In the genomic region with DNA sequence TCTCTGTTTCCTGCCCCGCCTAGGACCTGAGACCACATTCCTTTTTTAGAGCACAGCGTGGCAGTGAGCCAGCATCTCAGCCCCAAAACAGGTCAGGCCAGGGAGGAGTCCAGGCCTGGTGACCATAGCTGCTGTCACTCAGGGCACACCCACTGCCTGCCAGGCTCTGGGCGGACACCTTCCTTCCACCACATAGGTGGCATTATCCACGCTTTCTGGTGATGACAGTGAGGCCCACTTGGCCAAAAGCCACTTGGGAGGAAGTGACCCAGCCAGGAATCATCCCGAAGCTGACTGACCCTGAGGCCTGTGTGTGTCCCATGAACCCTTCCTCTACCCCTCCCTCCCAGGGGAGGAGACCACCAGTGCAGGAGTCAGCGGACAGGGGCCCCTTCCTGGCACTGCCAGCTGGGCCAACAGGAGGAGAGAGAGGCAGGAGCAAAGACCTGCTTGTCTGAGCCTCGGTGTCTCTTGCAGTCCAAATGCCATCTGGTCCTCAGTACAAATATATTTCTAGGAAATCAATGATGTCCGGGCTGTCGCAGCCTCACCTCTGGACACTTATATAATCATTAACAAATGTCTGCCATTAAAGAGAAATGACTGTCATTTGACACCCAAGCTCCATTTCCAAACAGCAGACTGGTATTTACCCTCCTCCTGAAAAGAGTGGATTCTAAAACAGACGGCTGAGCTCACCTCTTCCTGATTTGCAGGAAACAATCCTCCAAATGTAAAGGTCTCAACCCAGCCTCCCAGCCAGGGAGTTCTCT, we compare ENCODE assay signal across 12 cellular contexts.
DNase-seq lines count a peak whose midpoint lies in the region; ATAC-seq, FAIRE-seq and TF ChIP-seq lines count a peak whose summit lies in the region.
"Had no signal": no experiment of that assay in that cellular context is flagged by ENCODE, and none has a peak within 500 bp of the region (broad histone marks: within the 10 kb centered on the region; RNA-seq: fewer than 3 reads in every experiment).

No MANE protein-coding gene starts in this region.

- no peaks in the 10 kb centered on the region for H3K36me3 ChIP-seq in kidney (ENCODE audit: control insufficient read depth in 1 of 2, insufficient read depth in 2 of 2, low read length in 2 of 2)

- ATAC-seq in A549, result peak in 1 of 2 experiments; percentile 49; a peak in 2 of 6 replicates
- ATAC-seq: stimulated activated naive CD8-positive, alpha-beta T cell treated with anti-CD3 and anti-CD28 coated beads, Interleukin-15, Interleukin-2, amounts not matched to agents 100 U/mL and 50 U/mL, for 24 hours; T-helper 17 cell had no signal

- POLR2A ChIA-PET in A549 (lab: Yijun Ruan, JAX), result interaction anchor here (1.5 kb wide), 1 partner anchor 51 kb away, joined by 4 read pairs; no protein-coding TSS in a partner anchor

- intact Hi-C loops in kidney (cut with DNase I) (no loop called here), posterior vena cava (cut with DNase I) (loop anchor here in 1 of 2 donors (5.0 kb wide), 1 partner anchor 1777 kb away; no protein-coding TSS in a partner anchor)

- no peak overlapping the region for H3K4me3 Mint-ChIP-seq in activated T-cell treated with anti-CD3 and anti-CD28 coated beads, Interleukin-2, amount 50 U/mL, for 24 hours
- H3K4me3 Mint-ChIP-seq: T-helper 17 cell had no signal

- H3K27ac ChIP-seq in A549, result no peak overlapping the region
- H3K27ac ChIP-seq in kidney (ENCODE audit: low read depth in 2 of 2, low read length in 2 of 2), result no peak overlapping the region

- WGBS in A549 (ENCODE audit: missing lambda C conversion rate), result 65% methylated on average over 7 of the region's 10 CpGs

- peak overlapping the region; percentile 28; the same call in 1 of the 3 replicates for H3K4me2 ChIP-seq in A549

- no peak for TF ChIP-seq POLR2A in A549 (IDR thresholded peaks at IDR 0.05; ENCODE audit: low read length)

- no peak for DNase-seq in A549 (ENCODE audit: low read depth in 1 of 2, low spot score in 1 of 2)
- DNase-seq in LoVo (ENCODE audit: low spot score), result peak; percentile 90
- DNase-seq in T47D (ENCODE audit: low read depth in 1 of 2, low spot score in 1 of 2), result peak; percentile 62 to 91
- peak; percentile 85 for DNase-seq in kidney
- no peak for DNase-seq in activated T-cell treated with anti-CD3 and anti-CD28 coated beads, Interleukin-2, amount 50 U/mL, for 24 hours
- DNase-seq in GM13976 (ENCODE audit: low spot score), result no peak
- DNase-seq in central memory CD4-positive, alpha-beta T cell, result no peak
- no peak for DNase-seq in posterior vena cava (ENCODE audit: low spot score)
- DNase-seq: NCI-H1436 treated with DMSO at 0.1 percent for 48 hours; stimulated activated naive CD8-positive, alpha-beta T cell treated with anti-CD3 and anti-CD28 coated beads, Interleukin-15, Interleukin-2, amounts not matched to agents 100 U/mL and 50 U/mL, for 24 hours; T-helper 17 cell had no signal

- TF ChIP-seq EP300 in A549 (IDR thresholded peaks at IDR 0.05), result no peak

- H3K9me3 Mint-ChIP-seq in activated T-cell treated with anti-CD3 and anti-CD28 coated beads, Interleukin-2, amount 50 U/mL, for 24 hours, result no peaks in the 10 kb centered on the region

- H3K9ac ChIP-seq in kidney (ENCODE audit: low read length in 2 of 2), result no peak overlapping the region

- TF ChIP-seq CTCF in A549 (IDR thresholded peaks at IDR 0.05) (no peak), kidney (IDR thresholded peaks at IDR 0.05; ENCODE audit: borderline replicate concordance, extremely low read depth, insufficient read depth) (no peak), GM13976 (IDR thresholded peaks at IDR 0.05; ENCODE audit: borderline replicate concordance, control extremely low read depth, extremely low read depth, insufficient read depth, missing control alignments) (no peak)

- H3K9me3 ChIP-seq in A549 (no peaks in the 10 kb centered on the region), kidney (ENCODE audit: control insufficient read depth in 1 of 2, low read length in 2 of 2) (no peaks in the 10 kb centered on the region)

- CTCF ChIA-PET in A549 (lab: Yijun Ruan, JAX), result no interaction called here

- no peaks in the 10 kb centered on the region for H3K4me1 Mint-ChIP-seq in activated T-cell treated with anti-CD3 and anti-CD28 coated beads, Interleukin-2, amount 50 U/mL, for 24 hours (ENCODE audit: low read depth)

- H3K27ac Mint-ChIP-seq in activated T-cell treated with anti-CD3 and anti-CD28 coated beads, Interleukin-2, amount 50 U/mL, for 24 hours, result no peak overlapping the region
- H3K27ac Mint-ChIP-seq: T-helper 17 cell had no signal

- in situ Hi-C loops in T47D (cut with HindIII; ENCODE audit: low pct_unique_long_range_greater_than_20kb, low sequenced_read_pairs), result no loop called here
- in situ Hi-C loops in GM13976 (cut with MboI; ENCODE audit: low sequenced_read_pairs, unreplicated experiment), result no loop called here

- no peak overlapping the region for H3K4me3 ChIP-seq in A549
- no peak overlapping the region for H3K4me3 ChIP-seq in kidney (ENCODE audit: low read length in 2 of 2)
- H3K4me3 ChIP-seq: skin epidermis had no signal

- FAIRE-seq in A549 (lab: Jason Lieb, UNC) (no peak), kidney (lab: Jason Lieb, UNC) (no peak)

- no peak for TF ChIP-seq RAD21 in A549 (conservative IDR thresholded peaks at IDR 0.05 in 1 of 2, IDR thresholded peaks at IDR 0.05 in 1 of 2)

- H3K36me3 Mint-ChIP-seq in activated T-cell treated with anti-CD3 and anti-CD28 coated beads, Interleukin-2, amount 50 U/mL, for 24 hours (ENCODE audit: low read depth), result no peaks in the 10 kb centered on the region

- H3K27me3 Mint-ChIP-seq in activated T-cell treated with anti-CD3 and anti-CD28 coated beads, Interleukin-2, amount 50 U/mL, for 24 hours, result no peaks in the 10 kb centered on the region

- peaks cover 8% of the 10 kb centered on the region for H3K4me1 ChIP-seq in A549
- H3K4me1 ChIP-seq in kidney (ENCODE audit: control insufficient read depth in 1 of 2, insufficient read depth in 1 of 2, low read depth in 1 of 2, low read length in 2 of 2), result peaks cover 3 to 5% of the 10 kb centered on the region in 2 donors

TF ChIP-seq in A549, 52 proteins besides CTCF, POLR2A, EP300 and RAD21 (continues in another document):
- TF ChIP-seq CHD4 (IDR thresholded peaks at IDR 0.05; ENCODE audit: borderline replicate concordance) (no peak), E2F6 (IDR thresholded peaks at IDR 0.05; ENCODE audit: borderline replicate concordance, low read depth) (no peak), USF2 (IDR thresholded peaks at IDR 0.05) (no peak), KDM5A (IDR thresholded peaks at IDR 0.05) (no peak), BCL3 (IDR thresholded peaks at IDR 0.05) (no peak), CBX2 (IDR thresholded peaks at IDR 0.05; ENCODE audit: borderline replicate concordance, low read depth) (no peak), FOSB (CRISPR knock-in tag; IDR thresholded peaks at IDR 0.05) (no peak), SMC3 (IDR thresholded peaks at IDR 0.05) (no peak)
- TF ChIP-seq, protein P1, sequence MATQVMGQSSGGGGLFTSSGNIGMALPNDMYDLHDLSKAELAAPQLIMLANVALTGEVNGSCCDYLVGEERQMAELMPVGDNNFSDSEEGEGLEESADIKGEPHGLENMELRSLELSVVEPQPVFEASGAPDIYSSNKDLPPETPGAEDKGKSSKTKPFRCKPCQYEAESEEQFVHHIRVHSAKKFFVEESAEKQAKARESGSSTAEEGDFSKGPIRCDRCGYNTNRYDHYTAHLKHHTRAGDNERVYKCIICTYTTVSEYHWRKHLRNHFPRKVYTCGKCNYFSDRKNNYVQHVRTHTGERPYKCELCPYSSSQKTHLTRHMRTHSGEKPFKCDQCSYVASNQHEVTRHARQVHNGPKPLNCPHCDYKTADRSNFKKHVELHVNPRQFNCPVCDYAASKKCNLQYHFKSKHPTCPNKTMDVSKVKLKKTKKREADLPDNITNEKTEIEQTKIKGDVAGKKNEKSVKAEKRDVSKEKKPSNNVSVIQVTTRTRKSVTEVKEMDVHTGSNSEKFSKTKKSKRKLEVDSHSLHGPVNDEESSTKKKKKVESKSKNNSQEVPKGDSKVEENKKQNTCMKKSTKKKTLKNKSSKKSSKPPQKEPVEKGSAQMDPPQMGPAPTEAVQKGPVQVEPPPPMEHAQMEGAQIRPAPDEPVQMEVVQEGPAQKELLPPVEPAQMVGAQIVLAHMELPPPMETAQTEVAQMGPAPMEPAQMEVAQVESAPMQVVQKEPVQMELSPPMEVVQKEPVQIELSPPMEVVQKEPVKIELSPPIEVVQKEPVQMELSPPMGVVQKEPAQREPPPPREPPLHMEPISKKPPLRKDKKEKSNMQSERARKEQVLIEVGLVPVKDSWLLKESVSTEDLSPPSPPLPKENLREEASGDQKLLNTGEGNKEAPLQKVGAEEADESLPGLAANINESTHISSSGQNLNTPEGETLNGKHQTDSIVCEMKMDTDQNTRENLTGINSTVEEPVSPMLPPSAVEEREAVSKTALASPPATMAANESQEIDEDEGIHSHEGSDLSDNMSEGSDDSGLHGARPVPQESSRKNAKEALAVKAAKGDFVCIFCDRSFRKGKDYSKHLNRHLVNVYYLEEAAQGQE (IDR thresholded peaks at IDR 0.05), result no peak
- TF ChIP-seq, protein P2, sequence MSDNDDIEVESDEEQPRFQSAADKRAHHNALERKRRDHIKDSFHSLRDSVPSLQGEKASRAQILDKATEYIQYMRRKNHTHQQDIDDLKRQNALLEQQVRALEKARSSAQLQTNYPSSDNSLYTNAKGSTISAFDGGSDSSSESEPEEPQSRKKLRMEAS (IDR thresholded peaks at IDR 0.05), result no peak

Comparison
In these comparisons a context has a peak if more than half of its experiments do, and no peak if none do; other contexts are left out.
1. DNase-seq: peak in LoVo (single experiment), T47D (2 of 2) and kidney (single experiment); none in A549 (0 of 2), activated T-cell treated with anti-CD3 and anti-CD28 coated beads, Interleukin-2, amount 50 U/mL, for 24 hours (single experiment), GM13976 (single experiment), central memory CD4-positive, alpha-beta T cell (single experiment) and posterior vena cava (single experiment).